In genomic region chrX:153501530-153501929, GRCh38 we compare ENCODE assay signal across 26 cellular contexts. TPM values are rescaled to one million over a fixed set of nuclear protein-coding genes. Genes with fewer than 3 reads are reported as not detected.
"Had no signal": no experiment of that assay in that cellular context is flagged by ENCODE, and none has a peak within 500 bp of the region (broad histone marks: within the 10 kb centered on the region; RNA-seq: fewer than 3 reads in every experiment).

No MANE protein-coding gene starts in this region.

- H2AFZ ChIP-seq: hepatocyte, parathyroid adenoma had no signal

- H3K9me3 Mint-ChIP-seq: dendritic cell treated with granulocyte-macrophage colony-stimulating factor and Interleukin-4, amounts not matched to agents 40 ng/mL and 50 ng/mL, for 4 days; effector memory CD8-positive, alpha-beta T cell; stimulated activated naive CD8-positive, alpha-beta T cell treated with anti-CD3 and anti-CD28 coated beads, Interleukin-15, amount 100 ng/mL, for 72 hours had no signal

- H3K4me3 Mint-ChIP-seq: dendritic cell treated with granulocyte-macrophage colony-stimulating factor and Interleukin-4, amounts not matched to agents 40 ng/mL and 50 ng/mL, for 4 days; effector memory CD8-positive, alpha-beta T cell; naive B cell; stimulated activated naive B cell treated with anti-CD40 and anti-IgM and Interleukin-4, amounts not matched to agents 10 μg/mL and 1 μg/mL and 100 μg/mL, for 72 hours; stimulated activated naive CD8-positive, alpha-beta T cell treated with anti-CD3 and anti-CD28 coated beads, Interleukin-15, amount 100 ng/mL, for 72 hours had no signal

- H3K4me1 ChIP-seq: lower lobe of right lung, parathyroid adenoma, psoas muscle had no signal

- H3K36me3 Mint-ChIP-seq: naive B cell; stimulated activated naive B cell treated with anti-CD40 and anti-IgM and Interleukin-4, amounts not matched to agents 10 μg/mL and 1 μg/mL and 100 μg/mL, for 72 hours had no signal

- H3K79me2 ChIP-seq: hepatocyte, parathyroid adenoma had no signal

- H3K36me3 ChIP-seq: esophagus squamous epithelium, gastroesophageal sphincter, left ventricle myocardium inferior, lower lobe of right lung had no signal

- H3K27ac Mint-ChIP-seq: dendritic cell treated with granulocyte-macrophage colony-stimulating factor and Interleukin-4, amounts not matched to agents 40 ng/mL and 50 ng/mL, for 4 days; effector memory CD8-positive, alpha-beta T cell; naive B cell; stimulated activated naive B cell treated with anti-CD40 and anti-IgM and Interleukin-4, amounts not matched to agents 10 μg/mL and 1 μg/mL and 100 μg/mL, for 72 hours; stimulated activated naive CD8-positive, alpha-beta T cell treated with anti-CD3 and anti-CD28 coated beads, Interleukin-15, amount 100 ng/mL, for 72 hours had no signal

- H3K4me1 Mint-ChIP-seq: stimulated activated naive CD8-positive, alpha-beta T cell treated with anti-CD3 and anti-CD28 coated beads, Interleukin-15, amount 100 ng/mL, for 72 hours had no signal

- H3K9ac ChIP-seq: parathyroid adenoma had no signal

- H3K9me3 ChIP-seq: esophagus squamous epithelium, gastroesophageal sphincter, left ventricle myocardium inferior, lower lobe of right lung, psoas muscle, testis had no signal

- ATAC-seq: effector memory CD8-positive, alpha-beta T cell; gastroesophageal sphincter; left cardiac atrium; lower lobe of right lung; psoas muscle; sciatic nerve; stimulated activated naive B cell treated with anti-CD40 and anti-IgM and Interleukin-4, amounts not matched to agents 10 μg/mL and 1 μg/mL and 100 μg/mL, for 72 hours; stimulated activated naive CD8-positive, alpha-beta T cell treated with anti-CD3 and anti-CD28 coated beads, Interleukin-15, amount 100 ng/mL, for 72 hours had no signal

- DNase-seq: effector memory CD8-positive, alpha-beta T cell; esophagus squamous epithelium; foreskin fibroblast; glutamatergic neuron; kidney; left cardiac atrium; left ventricle myocardium inferior; lower lobe of right lung; mesenchymal stem cell; naive B cell; psoas muscle; retina; stimulated activated CD4-positive, alpha-beta T cell treated with anti-CD3 and anti-CD28 coated beads, Interleukin-2, amount 100 ng/mL, for 24 hours; stimulated activated CD4-positive, alpha-beta T cell treated with anti-CD3 and anti-CD28 coated beads, Interleukin-4, amount 100 ng/mL, for 4 hours; stimulated activated naive B cell treated with anti-CD40 and anti-IgM and Interleukin-4, amounts not matched to agents 10 μg/mL and 1 μg/mL and 100 μg/mL, for 72 hours; stimulated activated naive CD8-positive, alpha-beta T cell treated with anti-CD3 and anti-CD28 coated beads, Interleukin-15, amount 100 ng/mL, for 72 hours; testis; trophoblast cell had no signal

- H3K4me2 ChIP-seq: hepatocyte had no signal

- H3K4me3 ChIP-seq: gastroesophageal sphincter, hepatocyte, left ventricle myocardium inferior, lower lobe of right lung, psoas muscle, testis had no signal

- H3K27me3 ChIP-seq: esophagus squamous epithelium, gastroesophageal sphincter, hepatocyte, testis had no signal

- H3K27ac ChIP-seq: esophagus squamous epithelium, gastroesophageal sphincter, hepatocyte, left ventricle myocardium inferior, lower lobe of right lung, parathyroid adenoma, psoas muscle, testis had no signal

- H3K27me3 Mint-ChIP-seq: dendritic cell treated with granulocyte-macrophage colony-stimulating factor and Interleukin-4, amounts not matched to agents 40 ng/mL and 50 ng/mL, for 4 days; effector memory CD8-positive, alpha-beta T cell; stimulated activated naive CD8-positive, alpha-beta T cell treated with anti-CD3 and anti-CD28 coated beads, Interleukin-15, amount 100 ng/mL, for 72 hours had no signal

RNA-seq across cellular contexts. Expression of gene ATP2B3, which starts 15.9 kb away (rescaled TPM):
- total RNA-seq: epithelial cell of proximal tubule, esophagus squamous epithelium, hepatocyte, kidney, left ventricle myocardium inferior, lower lobe of right lung, omental fat pad, subcutaneous adipose tissue had no signal

RNA-seq across cellular contexts. Expression of gene TREX2, which starts 55.7 kb away (rescaled TPM):
- total RNA-seq: epithelial cell of proximal tubule, left ventricle myocardium inferior had no signal
